ENCODE assay signal across 28 cellular contexts in genomic region chr12:124010687-124011086, GRCh38. TPM values are rescaled to one million over a fixed set of nuclear protein-coding genes. Genes with fewer than 3 reads are reported as not detected.
DNase-seq lines count a peak whose midpoint lies in the region; ATAC-seq, FAIRE-seq and TF ChIP-seq lines count a peak whose summit lies in the region.
"Had no signal": no experiment of that assay in that cellular context is flagged by ENCODE, and none has a peak within 500 bp of the region (broad histone marks: within the 10 kb centered on the region; RNA-seq: fewer than 3 reads in every experiment).

No MANE protein-coding gene starts in this region.

- CTCF ChIA-PET in MCF 10A (lab: Yijun Ruan, JAX): interaction anchor here (1.7 kb wide), 1 partner anchor 10 kb away, joined by 5 read pairs; no protein-coding TSS in a partner anchor
- CTCF ChIA-PET in H1 (lab: Charles Lee; ENCODE audit: partially characterized antibody): no interaction called here

- no peak overlapping the region for H3K9ac ChIP-seq in H1 (replicated peaks in 1 of 4; ENCODE audit: extremely low read depth in 1 of 4, low read depth in 3 of 4, low read length in 3 of 4)
- H3K9ac ChIP-seq: BLaER1 had no signal

- H2BK15ac ChIP-seq in H1 (ENCODE audit: low read length): no peak overlapping the region

- no peaks in the 10 kb centered on the region for H3K27me3 ChIP-seq in breast epithelium
- H3K27me3 ChIP-seq in H1 (replicated peaks in 1 of 4; ENCODE audit: control insufficient read depth in 3 of 4, extremely low read depth in 1 of 4, insufficient read depth in 3 of 4, low read length in 3 of 4): no peaks in the 10 kb centered on the region
- H3K27me3 ChIP-seq: BLaER1, SJCRH30 had no signal

- no peak overlapping the region for H3K23ac ChIP-seq in H1 (ENCODE audit: insufficient read length)

- no peak overlapping the region for H2BK20ac ChIP-seq in H1 (ENCODE audit: low read length)

- H3K4me3 Mint-ChIP-seq in MCF 10A (ENCODE audit: unreplicated experiment) (no peak overlapping the region), T-helper 17 cell (no peak overlapping the region), progenitor cell of endocrine pancreas (ENCODE audit: low read depth) (no peak overlapping the region)
- H3K4me3 Mint-ChIP-seq: CD4-positive, CD25-positive, alpha-beta regulatory T cell; GM23338 had no signal

- no peak overlapping the region for H2BK5ac ChIP-seq in H1 (ENCODE audit: low read depth, low read length)

- no peaks in the 10 kb centered on the region for H3K9me3 Mint-ChIP-seq in MCF 10A (ENCODE audit: unreplicated experiment)
- no peaks in the 10 kb centered on the region for H3K9me3 Mint-ChIP-seq in progenitor cell of endocrine pancreas (ENCODE audit: low read depth)
- H3K9me3 Mint-ChIP-seq: CD4-positive, CD25-positive, alpha-beta regulatory T cell; GM23338 had no signal

- peaks cover 57% of the 10 kb centered on the region for H3K36me3 Mint-ChIP-seq in MCF 10A (ENCODE audit: insufficient read depth, unreplicated experiment)
- peaks cover 13% of the 10 kb centered on the region for H3K36me3 Mint-ChIP-seq in T-helper 17 cell (ENCODE audit: low read depth)
- H3K36me3 Mint-ChIP-seq in progenitor cell of endocrine pancreas (ENCODE audit: insufficient read depth): peaks cover 37% of the 10 kb centered on the region

- TF ChIP-seq POLR2A in breast epithelium (IDR thresholded peaks at IDR 0.05): no peak
- no peak for TF ChIP-seq POLR2A in H1 (IDR thresholded peaks at IDR 0.05; ENCODE audit: control extremely low read depth in 1 of 2, low read depth in 2 of 2, low read length in 2 of 2)

- WGBS in H1 (ENCODE audit: extremely low coverage in 1 of 2, insufficient coverage in 1 of 2, insufficient read length in 1 of 2, insufficient replicate concordance in 2 of 2, low coverage in 1 of 2, low lambda C conversion rate in 2 of 2, missing lambda C conversion rate in 1 of 2), 2 experiments: 89% methylated on average over 3 of the region's 3 CpGs; no CpG with 5 or more reads in 1 of the 2 experiments

- no peak for TF ChIP-seq CTCF in MCF 10A (IDR thresholded peaks at IDR 0.05; ENCODE audit: unreplicated experiment)
- no peak for TF ChIP-seq CTCF in breast epithelium (IDR thresholded peaks at IDR 0.05)
- no peak for TF ChIP-seq CTCF in H1 (IDR thresholded peaks at IDR 0.05; ENCODE audit: control extremely low read depth in 1 of 3, insufficient read depth in 1 of 3, low read depth in 1 of 3, low read length in 3 of 3)
- TF ChIP-seq CTCF in progenitor cell of endocrine pancreas (IDR thresholded peaks at IDR 0.05; ENCODE audit: unreplicated experiment): no peak

- H2BK120ac ChIP-seq in H1 (replicated peaks; ENCODE audit: low read depth, low read length): no peak overlapping the region

- no peak overlapping the region for H4K91ac ChIP-seq in H1 (replicated peaks; ENCODE audit: insufficient read length, low read length)

- no peak overlapping the region for H3K4me2 ChIP-seq in H1 (ENCODE audit: insufficient read depth in 1 of 2, low read depth in 2 of 2, low read length in 2 of 2)
- H3K4me2 ChIP-seq: BLaER1, GM23338, PC-9 had no signal

- H2BK12ac ChIP-seq in H1 (ENCODE audit: low read depth, low read length): no peak overlapping the region

- H3K36me3 ChIP-seq in breast epithelium: peaks cover 6% of the 10 kb centered on the region
- H3K36me3 ChIP-seq in H1 (ENCODE audit: control insufficient read depth in 2 of 4, insufficient read depth in 4 of 4, low read length in 3 of 4): peaks cover 0 to 16% (median 9%) of the 10 kb centered on the region in 4 experiments; a peak in 4 of 8 replicates

- ATAC-seq in T-helper 17 cell (no peak), HG02798 (IDR thresholded peaks at IDR 0.05; ENCODE audit: poor library complexity, unreplicated experiment) (no peak), HG03354 (IDR thresholded peaks at IDR 0.05; ENCODE audit: poor library complexity, severe bottlenecking, unreplicated experiment) (no peak), GM18517 (IDR thresholded peaks at IDR 0.05; ENCODE audit: unreplicated experiment) (no peak)
- ATAC-seq: GM12878, GM23338, Right ventricle myocardium inferior, SK-N-SH treated with all-trans-retinoic acid at 6 μM for 48 hours had no signal

- H3K4ac ChIP-seq in H1 (replicated peaks; ENCODE audit: insufficient read length, low read depth, low read length): no peak overlapping the region

- no peak overlapping the region for H3K56ac ChIP-seq in H1 (replicated peaks; ENCODE audit: insufficient read length, low read depth, low read length)

- no peaks in the 10 kb centered on the region for H3K23me2 ChIP-seq in H1 (ENCODE audit: low read depth, low read length)

- no peak overlapping the region for H4K5ac ChIP-seq in H1 (ENCODE audit: insufficient read length, low read depth, low read length)

- TF ChIP-seq EP300 in H1 (IDR thresholded peaks at IDR 0.05; ENCODE audit: borderline replicate concordance in 1 of 2, low read depth in 2 of 2, low read length in 2 of 2): no peak

- TF ChIP-seq RAD21 in H1 (IDR thresholded peaks at IDR 0.05 in 1 of 2, conservative IDR thresholded peaks at IDR 0.05 in 1 of 2; ENCODE audit: low read depth in 2 of 2, low read length in 2 of 2): no peak

- no peak overlapping the region for H3K27ac ChIP-seq in breast epithelium
- H3K27ac ChIP-seq in H1 (ENCODE audit: low read depth, low read length): no peak overlapping the region
- H3K27ac ChIP-seq: BLaER1, PC-9, SJCRH30 had no signal

- no peak overlapping the region for H3K14ac ChIP-seq in H1 (ENCODE audit: insufficient read length)

- POLR2A ChIA-PET in MCF 10A (lab: Yijun Ruan, JAX) (interaction anchor here (0.6 kb wide), 1 partner anchor 53 kb away, joined by 3 read pairs; no protein-coding TSS in a partner anchor), H1 (lab: Charles Lee; ENCODE audit: partially characterized antibody) (no interaction called here)

- H2AK5ac ChIP-seq in H1 (ENCODE audit: low read depth, low read length): no peak overlapping the region

- no peak overlapping the region for H4K8ac ChIP-seq in H1 (ENCODE audit: extremely low read depth, insufficient read depth, low read length)

- H3K27ac Mint-ChIP-seq in MCF 10A (ENCODE audit: low read depth, unreplicated experiment): peak overlapping the region; percentile 46
- peak overlapping the region; percentile 46 for H3K27ac Mint-ChIP-seq in T-helper 17 cell
- H3K27ac Mint-ChIP-seq in progenitor cell of endocrine pancreas: peak overlapping the region; percentile 4
- H3K27ac Mint-ChIP-seq: GM23338 had no signal

- peaks cover 0 to 8% of the 10 kb centered on the region in 2 experiments for H4K20me1 ChIP-seq in H1 (replicated peaks in 1 of 2; ENCODE audit: control insufficient read depth in 1 of 2, insufficient read depth in 2 of 2, low read length in 2 of 2)

- no peak for FAIRE-seq in H1 (lab: Jason Lieb, UNC)
- FAIRE-seq: A204.1, GM12878, GM19239 had no signal

- H3K4me1 ChIP-seq in breast epithelium (no peaks in the 10 kb centered on the region), H1 (replicated peaks in 1 of 4; ENCODE audit: control insufficient read depth in 3 of 4, insufficient read depth in 4 of 4, low read length in 3 of 4) (no peaks in the 10 kb centered on the region)
- H3K4me1 ChIP-seq: HAP-1 had no signal

- DNase-seq in MCF 10A (ENCODE audit: unreplicated experiment): no peak
- DNase-seq in breast epithelium (ENCODE audit: low spot score in 2 of 2): no peak
- DNase-seq in T-helper 17 cell: no peak
- DNase-seq in H1 (ENCODE audit: low read depth in 1 of 2, low spot score in 2 of 2): no peak
- no peak for DNase-seq in progenitor cell of endocrine pancreas (ENCODE audit: low spot score, unreplicated experiment)
- DNase-seq: CD4-positive, CD25-positive, alpha-beta regulatory T cell; DMS53; GDM1; Kasumi-1; MV-4-11; NCI-H1105; NCI-H1436 treated with DMSO at 0.1 percent for 48 hours; NCI-H187 treated with DMSO at 0.1 percent for 48 hours; NCI-H524; NCI-H774; PC-9; SJCRH30 had no signal

- H2AFZ ChIP-seq in H1 (ENCODE audit: low read length): no peak overlapping the region
- H2AFZ ChIP-seq: GM23338, PC-9 had no signal

- intact Hi-C loops in MCF 10A (cut with micrococcal nuclease) (no loop called here), breast epithelium (cut with DNase I; ENCODE audit: low total_unique reads) (no loop called here)

- H3K79me2 ChIP-seq in H1 (ENCODE audit: control insufficient read depth in 1 of 2, insufficient read depth in 2 of 2, low read length in 2 of 2): no peaks in the 10 kb centered on the region

- no peaks in the 10 kb centered on the region; the same call in 1 of the 2 replicates for H3K79me1 ChIP-seq in H1 (ENCODE audit: low read depth, low read length)

- H3K9me3 ChIP-seq in breast epithelium (no peaks in the 10 kb centered on the region), T-helper 17 cell (ENCODE audit: control insufficient read depth, low read length, poor library complexity, severe bottlenecking) (no peaks in the 10 kb centered on the region), H1 (ENCODE audit: insufficient read depth in 2 of 2, low read depth in 1 of 2, low read length in 1 of 2) (no peaks in the 10 kb centered on the region)
- H3K9me3 ChIP-seq: BLaER1, HAP-1, SJCRH30 had no signal

- H3K4me3 ChIP-seq in breast epithelium: no peak overlapping the region
- no peak overlapping the region for H3K4me3 ChIP-seq in H1 (ENCODE audit: extremely low read depth in 1 of 4, insufficient read depth in 2 of 4, low read depth in 3 of 4, low read length in 4 of 4)
- H3K4me3 ChIP-seq: BLaER1, GM12878, GM23338, HAP-1, PC-9, SJCRH30 had no signal

- peaks cover 20% of the 10 kb centered on the region for H3K4me1 Mint-ChIP-seq in MCF 10A (ENCODE audit: insufficient read depth, unreplicated experiment)
- H3K4me1 Mint-ChIP-seq in T-helper 17 cell: peaks cover 32% of the 10 kb centered on the region
- H3K4me1 Mint-ChIP-seq in progenitor cell of endocrine pancreas (ENCODE audit: low read depth): no peaks in the 10 kb centered on the region

- no peak overlapping the region for H3K18ac ChIP-seq in H1 (ENCODE audit: extremely low read depth, low read length)

- H3K27me3 Mint-ChIP-seq in MCF 10A (ENCODE audit: insufficient read depth, unreplicated experiment) (no peaks in the 10 kb centered on the region), T-helper 17 cell (no peaks in the 10 kb centered on the region), progenitor cell of endocrine pancreas (no peaks in the 10 kb centered on the region)
- H3K27me3 Mint-ChIP-seq: CD4-positive, CD25-positive, alpha-beta regulatory T cell had no signal

- no TSS peak for BruUV-seq in MCF 10A (replicated peaks; lab: Mats Ljungman, UMichigan)

RNA-seq across cellular contexts. Expression of gene ZNF664, which starts 37.7 kb away (rescaled TPM):
- total RNA-seq in MCF 10A (2022): 123 and 141 TPM in 2 replicates
- total RNA-seq in breast epithelium: 100 to 1,000 TPM in 1 of 3 donors, 10 to 100 TPM in 2; 78.3 to 113 (median 97.8) TPM
- total RNA-seq in T-helper 17 cell: 10 to 100 TPM; 33.7 to 42.1 TPM
- 41.7 and 51.4 TPM in 2 replicates for total RNA-seq in H1 (2021; fragmentation: NEBNext Ultra II Directional; extraction: Animal tissue kit (Norgen Biotek cat#: 25700))
- polyA plus RNA-seq in H1 (2011; rRNA removed): 16.0 and 22.8 TPM in 2 replicates
- 21.6 TPM for polyA plus RNA-seq in H1 (2011; cell fraction: cytosol; rRNA removed)
- polyA plus RNA-seq in H1 (2011; cell fraction: nucleus; rRNA removed): 19.3 TPM
- 26.3 to 38.9 TPM (median 30.5 TPM) in 4 replicates for polyA plus RNA-seq in H1 (2012, experiment 1 of 2)
- polyA plus RNA-seq in H1 (2012, experiment 2 of 2): 4.1 TPM
- 26.2 TPM for polyA plus RNA-seq in H1 (2013, experiment 1 of 2)
- 25.3 TPM for polyA plus RNA-seq in H1 (2013, experiment 2 of 2)
- 23.2 and 39.2 TPM in 2 replicates for polyA minus RNA-seq in H1 (2011; rRNA and poly(A)+ RNA removed)
- polyA minus RNA-seq in H1 (2011; cell fraction: cytosol; rRNA and poly(A)+ RNA removed): 20.3 TPM
- polyA minus RNA-seq in H1 (2011; cell fraction: nucleus; rRNA and poly(A)+ RNA removed): 49.8 TPM
- 197 and 198 TPM in 2 replicates for total RNA-seq in progenitor cell of endocrine pancreas

RNA-seq across cellular contexts. Expression of gene CCDC92, which starts 38.1 kb away (rescaled TPM):
- total RNA-seq in MCF 10A (2022) (30.9 and 32.3 TPM in 2 replicates), breast epithelium (10 to 100 TPM; 17.4 to 40.0 (median 24.6) TPM), T-helper 17 cell (10 to 100 TPM; 30.1 to 46.4 TPM), progenitor cell of endocrine pancreas (57.0 and 59.1 TPM in 2 replicates)
- 0.43 and 0.73 TPM in 2 replicates for total RNA-seq in H1 (2021; fragmentation: NEBNext Ultra II Directional; extraction: Animal tissue kit (Norgen Biotek cat#: 25700))
- 0.51 and 0.83 TPM in 2 replicates for polyA plus RNA-seq in H1 (2011; rRNA removed)
- polyA plus RNA-seq in H1 (2011; cell fraction: cytosol; rRNA removed): 0.26 TPM
- 0.98 TPM for polyA plus RNA-seq in H1 (2011; cell fraction: nucleus; rRNA removed)
- polyA plus RNA-seq in H1 (2012, experiment 1 of 2): 0.34 to 0.85 TPM (median 0.66 TPM) in 4 replicates
- 0.39 TPM for polyA plus RNA-seq in H1 (2012, experiment 2 of 2)
- polyA plus RNA-seq in H1 (2013, experiment 1 of 2): 0.24 TPM
- 0.33 TPM for polyA plus RNA-seq in H1 (2013, experiment 2 of 2)
- 0.20 and 0.63 TPM in 2 replicates for polyA minus RNA-seq in H1 (2011; rRNA and poly(A)+ RNA removed)
- not detected for polyA minus RNA-seq in H1 (2011; cell fraction: cytosol; rRNA and poly(A)+ RNA removed)
- polyA minus RNA-seq in H1 (2011; cell fraction: nucleus; rRNA and poly(A)+ RNA removed): 0.60 TPM

Comparison
In these comparisons a context has a peak if more than half of its experiments do, and no peak if none do; other contexts are left out.
1. RNA of gene CCDC92, which starts 38.1 kb away (total RNA-seq): 57.0 to 59.1 TPM in progenitor cell of endocrine pancreas, 30.1 to 46.4 TPM in T-helper 17 cell, 30.9 to 32.3 TPM in MCF 10A and 17.4 to 40.0 TPM in breast epithelium; 0.43 to 0.73 TPM in H1; every median in the first group is over 10 times any median in the second.
2. Peak in every context shown above with its lines, with median percentiles within 50 percentile points of each other: H3K27ac Mint-ChIP-seq.